Comparison of ENCODE assay signal across 15 cellular contexts in the genomic region with DNA sequence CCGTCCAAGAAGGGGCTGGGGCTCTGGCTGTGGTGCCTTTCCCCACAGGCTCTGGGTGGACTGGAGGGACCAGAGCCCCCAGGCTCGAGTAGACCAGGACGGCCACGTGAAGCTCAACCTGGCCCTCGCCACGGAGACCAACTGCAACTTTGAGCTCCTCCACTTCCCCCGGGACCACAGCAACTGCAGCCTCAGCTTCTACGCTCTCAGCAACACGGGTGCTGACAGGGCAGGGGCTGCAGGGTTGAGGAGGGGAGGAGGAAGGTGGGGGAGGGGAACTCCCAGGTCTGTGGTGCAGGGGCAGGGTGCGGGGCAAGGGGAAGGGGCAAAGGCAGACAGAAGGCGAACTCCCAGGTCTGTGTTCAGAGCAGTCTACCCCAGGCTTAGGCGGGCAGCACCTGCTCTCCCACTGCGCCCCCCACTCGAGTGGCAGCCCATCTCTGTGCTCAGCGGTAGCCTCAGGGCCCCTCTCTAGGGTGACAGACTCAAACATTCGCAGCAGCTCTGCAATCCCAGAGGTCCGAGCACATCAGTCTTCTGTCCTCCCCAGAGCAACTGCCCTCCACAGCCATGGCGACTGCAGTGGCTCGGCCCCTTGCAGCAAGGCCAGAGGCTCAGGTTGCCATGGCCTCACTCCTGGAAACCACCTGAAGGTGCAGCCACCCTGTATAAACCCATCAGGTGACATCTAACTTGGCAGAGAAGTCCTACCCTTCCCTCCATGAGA. TPM values are rescaled to one million over a fixed set of nuclear protein-coding genes. Genes with fewer than 3 reads are reported as not detected.
DNase-seq lines count a peak whose midpoint lies in the region; ATAC-seq lines count a peak whose summit lies in the region.
"Had no signal": no experiment of that assay in that cellular context is flagged by ENCODE, and none has a peak within 500 bp of the region (broad histone marks: within the 10 kb centered on the region; RNA-seq: fewer than 3 reads in every experiment).

No MANE protein-coding gene starts in this region.

- DNase-seq in right cardiac atrium (no peak), T-helper 2 cell (no peak)
- DNase-seq: CD8-positive, alpha-beta memory T cell; GM23248; NCI-H2081 treated with DMSO at 0.1 percent for 48 hours; stimulated activated CD4-positive, alpha-beta T cell treated with anti-CD3 and anti-CD28 coated beads, Interleukin-2, amount 100 ng/mL, for 24 hours; T-helper 1 cell had no signal

- no peaks in the 10 kb centered on the region for H3K9me3 ChIP-seq in BLaER1
- no peaks in the 10 kb centered on the region for H3K9me3 ChIP-seq in HUES6 (ENCODE audit: control insufficient read depth, insufficient read depth, low read depth, low read length)
- no peaks in the 10 kb centered on the region for H3K9me3 ChIP-seq in right cardiac atrium (ENCODE audit: control insufficient read depth, low read length)
- H3K9me3 ChIP-seq: breast epithelium, thoracic aorta had no signal

- peaks cover 28% of the 10 kb centered on the region for H4K20me1 ChIP-seq in BLaER1

- H3K36me3 ChIP-seq in BLaER1 (peaks cover 37% of the 10 kb centered on the region), HUES6 (ENCODE audit: control insufficient read depth, insufficient read depth, low read length) (peaks cover 35% of the 10 kb centered on the region)

- H3K27me3 ChIP-seq in BLaER1 = peaks cover 50% of the 10 kb centered on the region
- H3K27me3 ChIP-seq in HUES6 (ENCODE audit: control insufficient read depth, insufficient read depth, low read length) = peaks cover 49% of the 10 kb centered on the region
- no peaks in the 10 kb centered on the region for H3K27me3 ChIP-seq in right cardiac atrium (ENCODE audit: control insufficient read depth, insufficient read depth)

- ATAC-seq in right cardiac atrium (peak; percentile 6 to 7), HG02970 (IDR thresholded peaks at IDR 0.05; ENCODE audit: low FRiP score, unreplicated experiment) (no peak), HG03025 (IDR thresholded peaks at IDR 0.05; ENCODE audit: low FRiP score, unreplicated experiment) (no peak)

- peak overlapping the region; percentile 82 for H3K4me2 ChIP-seq in BLaER1

- H3K27ac ChIP-seq in BLaER1 (no peak overlapping the region), HUES6 (ENCODE audit: low read depth, low read length) (no peak overlapping the region), right cardiac atrium (ENCODE audit: low read length) (no peak overlapping the region)
- H3K27ac ChIP-seq: breast epithelium, GM23248, HL-60, thoracic aorta had no signal

- WGBS in right cardiac atrium = 8% methylated on average over 19 of the region's 19 CpGs

- intact Hi-C loops in right cardiac atrium (cut with DNase I) = no loop called here

- H3K9ac ChIP-seq in BLaER1 = no peak overlapping the region
- H3K9ac ChIP-seq in HUES6 (ENCODE audit: low read length) = peak overlapping the region; percentile 0
- H3K9ac ChIP-seq: GM23248 had no signal

- H3K4me1 ChIP-seq in BLaER1 = peaks cover 54% of the 10 kb centered on the region
- peaks cover 41% of the 10 kb centered on the region for H3K4me1 ChIP-seq in HUES6 (ENCODE audit: control insufficient read depth, insufficient read depth, low read length)
- no peaks in the 10 kb centered on the region for H3K4me1 ChIP-seq in right cardiac atrium (ENCODE audit: control insufficient read depth, insufficient read depth, low read length)

- no peak overlapping the region for H3K4me3 ChIP-seq in BLaER1
- H3K4me3 ChIP-seq in HUES6 (ENCODE audit: low read depth, low read length) = peak overlapping the region; percentile 48
- H3K4me3 ChIP-seq in right cardiac atrium (ENCODE audit: low read length) = no peak overlapping the region
- H3K4me3 ChIP-seq: breast epithelium, GM23248, thoracic aorta had no signal

RNA-seq across cellular contexts. Expression of gene ZACN, which starts 1.4 kb away (rescaled TPM):
- total RNA-seq in right cardiac atrium = not detected
- 1.5 TPM for polyA plus RNA-seq in right cardiac atrium
- total RNA-seq: breast epithelium, fibroblast of villous mesenchyme, GM23248, thoracic aorta had no signal

RNA-seq across cellular contexts. Expression of gene GALR2, which starts 5.8 kb away (rescaled TPM):
- total RNA-seq in right cardiac atrium = not detected
- polyA plus RNA-seq in right cardiac atrium = not detected
- total RNA-seq: breast epithelium, fibroblast of villous mesenchyme, GM23248 had no signal
- polyA plus RNA-seq: CD8-positive, alpha-beta memory T cell had no signal

RNA-seq across cellular contexts. Expression of gene SRP68, which starts 8.1 kb away (rescaled TPM):
- 10 to 100 TPM; 59.9 to 63.5 (median 61.5) TPM for total RNA-seq in right cardiac atrium
- polyA plus RNA-seq in right cardiac atrium = 34.6 TPM

RNA-seq across cellular contexts. Expression of gene EXOC7, which starts 23.2 kb away (rescaled TPM):
- 10 to 100 TPM; 74.5 to 93.5 (median 84.8) TPM for total RNA-seq in right cardiac atrium
- polyA plus RNA-seq in right cardiac atrium = 40.4 TPM

RNA-seq across cellular contexts. Expression of gene EVPL, which starts 53.3 kb away (rescaled TPM):
- under 1 TPM in 3 of 4 donors, not detected in 1; 0.06 to 0.09 (median 0.09) TPM for total RNA-seq in right cardiac atrium
- polyA plus RNA-seq in right cardiac atrium = 0.02 TPM
- total RNA-seq: GM23248 had no signal
- polyA plus RNA-seq: CD8-positive, alpha-beta memory T cell; GM23248 had no signal

Comparison
In these comparisons a context has a peak if more than half of its experiments do, and no peak if none do; other contexts are left out.
1. ATAC-seq: peak in right cardiac atrium (2 of 2); none in HG02970 (single experiment) and HG03025 (single experiment).